Comparison of ENCODE assay signal across 8 cellular contexts in the genomic region with DNA sequence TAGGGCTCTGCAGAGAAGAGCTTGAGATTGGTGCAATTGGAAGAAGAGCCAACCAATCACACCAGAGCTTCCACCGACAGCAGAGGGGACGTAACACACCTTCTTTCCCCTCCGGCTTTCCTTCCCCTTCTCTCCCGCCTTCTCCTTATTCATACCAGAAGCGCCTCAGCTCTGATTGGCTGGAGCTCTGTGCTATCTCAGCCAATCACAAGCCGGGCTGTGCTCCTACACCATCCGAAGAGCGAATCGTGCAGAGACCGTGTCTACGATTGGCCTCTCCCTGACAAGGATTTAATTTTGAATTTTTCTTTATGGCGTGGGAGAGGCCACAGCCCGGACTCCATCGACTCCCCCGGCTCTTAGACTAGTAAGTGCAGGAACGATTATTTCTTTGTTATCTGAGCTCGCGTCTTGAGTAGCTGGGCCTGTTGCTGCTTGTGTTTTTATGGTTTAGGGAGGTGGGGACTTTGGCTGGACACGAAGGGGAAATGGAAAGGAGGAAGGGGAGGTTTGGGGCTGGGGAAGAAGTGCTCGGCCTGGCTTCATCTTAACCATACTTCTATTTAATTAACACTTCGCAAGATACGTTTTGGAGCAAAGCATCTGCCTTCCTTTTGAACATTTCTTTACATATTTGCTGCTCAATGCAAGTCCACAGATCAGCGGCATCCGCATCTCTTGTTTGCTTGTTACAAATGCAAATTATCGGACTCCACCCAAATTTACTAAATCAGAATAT. TPM values are rescaled to one million over a fixed set of nuclear protein-coding genes. Genes with fewer than 3 reads are reported as not detected.
DNase-seq lines count a peak whose midpoint lies in the region; FAIRE-seq and TF ChIP-seq lines count a peak whose summit lies in the region.

A gene (plus strand): TSS at position 308 of the 739 bp plus-strand sequence. CDS start 14,007 bp downstream, outside the sequence.

- H3K4me1 ChIP-seq in GM23248 (ENCODE audit: insufficient read depth) (peaks cover 31% of the 10 kb centered on the region), neuronal stem cell (ENCODE audit: control insufficient read depth in 2 of 2, insufficient read depth in 1 of 2, low read depth in 1 of 2, low read length in 2 of 2) (peaks cover 0 to 12% of the 10 kb centered on the region in 2 donors), testis (peaks cover 5% of the 10 kb centered on the region)

- H3K4me3 ChIP-seq in GM23248 = peak within 1 kb of the TSS; percentile 83
- H3K4me3 ChIP-seq in neuronal stem cell (ENCODE audit: low read length in 2 of 2) = peak within 1 kb of the TSS; percentile 91 to 93
- peak within 1 kb of the TSS; percentile 67 to 69 for H3K4me3 ChIP-seq in testis

- H3K79me1 ChIP-seq in neuronal stem cell (ENCODE audit: low read depth, low read length) = peaks cover 2% of the 10 kb centered on the region

- H3K9me2 ChIP-seq in GM23248 (ENCODE audit: insufficient read depth) = no peaks in the 10 kb centered on the region

- H4K20me1 ChIP-seq in GM23248 (ENCODE audit: insufficient read depth) = no peaks in the 10 kb centered on the region

- H2BK12ac ChIP-seq in neuronal stem cell (ENCODE audit: low read length) = no peak within 1 kb of the TSS

- WGBS in GM23248 (ENCODE audit: low coverage in 1 of 2, low lambda C conversion rate in 2 of 2, missing lambda C conversion rate in 2 of 2), 2 experiments = 0 to 1% methylated on average over 25 of the region's 25 CpGs
- no CpG with 5 or more reads among the region's 25 CpGs for WGBS in neuronal stem cell (ENCODE audit: extremely low coverage in 2 of 2, insufficient read length in 2 of 2, insufficient replicate concordance in 1 of 2), 2 donors
- WGBS in testis, 2 donors = 1 to 2% methylated on average over 25 of the region's 25 CpGs

- H2BK15ac ChIP-seq in neuronal stem cell (ENCODE audit: low read length) = peak within 1 kb of the TSS; percentile 28

- peaks cover 17% of the 10 kb centered on the region; the same call in 1 of the 2 replicates for H3F3A ChIP-seq in GM23248 (ENCODE audit: insufficient read depth)

- H4K91ac ChIP-seq in neuronal stem cell (ENCODE audit: low read depth, low read length, poor library complexity) = peak within 1 kb of the TSS; percentile 89

- H3K14ac ChIP-seq in neuronal stem cell (ENCODE audit: low read length) = no peak within 1 kb of the TSS

- TF ChIP-seq CTCF in testis (IDR thresholded peaks at IDR 0.05) = no peak

- peak within 1 kb of the TSS; percentile 67 for H2BK120ac ChIP-seq in neuronal stem cell (ENCODE audit: low read depth, low read length)

- TF ChIP-seq POLR2A in testis (IDR thresholded peaks at IDR 0.05) = no peak

- H3K9ac ChIP-seq in GM23248 = peak within 1 kb of the TSS; percentile 89
- peak within 1 kb of the TSS; percentile 90 for H3K9ac ChIP-seq in neuronal stem cell (ENCODE audit: low read depth, low read length, poor library complexity)

- peak within 1 kb of the TSS; percentile 90 for H2BK5ac ChIP-seq in neuronal stem cell (ENCODE audit: low read length)

- H3K79me2 ChIP-seq in GM23248 (ENCODE audit: insufficient read depth) = peaks cover 84% of the 10 kb centered on the region

- intact Hi-C loops in testis (cut with DNase I; ENCODE audit: low total_unique reads) = no loop called here

- peak; percentile 100 for DNase-seq in ELF-1 (ENCODE audit: low read depth, low spot score)
- DNase-seq in GM23248 = peak; percentile 100
- DNase-seq in Kasumi-1 (lab: John Stamatoyannopoulos, UW) = peak; percentile 100
- peak; percentile 100 for DNase-seq in SIG-M5 (lab: John Stamatoyannopoulos, UW)
- peak; percentile 86 for DNase-seq in activated gamma-delta T cell treated with anti-CD3 and anti-CD28 coated beads, Interleukin-2, amount 50 U/mL, for 16 hours (ENCODE audit: low read depth)
- peak; percentile 74 to 79 for DNase-seq in frontal cortex (ENCODE audit: low spot score in 2 of 2)
- no peak for DNase-seq in neuronal stem cell (ENCODE audit: low spot score)
- DNase-seq in testis = peak; percentile 100

- H3K36me3 ChIP-seq in GM23248 (ENCODE audit: low read depth) = no peaks in the 10 kb centered on the region
- H3K36me3 ChIP-seq in neuronal stem cell (replicated peaks in 1 of 2; ENCODE audit: control insufficient read depth in 2 of 2, insufficient read depth in 2 of 2, low read length in 2 of 2) = peaks cover 0 to 52% of the 10 kb centered on the region in 2 donors
- no peaks in the 10 kb centered on the region for H3K36me3 ChIP-seq in testis (ENCODE audit: low read depth, missing control alignments)

- peak within 1 kb of the TSS; percentile 96 for H3K18ac ChIP-seq in neuronal stem cell (ENCODE audit: low read length)

- H4K8ac ChIP-seq in neuronal stem cell (ENCODE audit: low read depth, low read length) = no peak within 1 kb of the TSS

- H3K27ac ChIP-seq in GM23248 (peak within 1 kb of the TSS; percentile 85), neuronal stem cell (replicated peaks; ENCODE audit: low read length) (peak within 1 kb of the TSS; percentile 97), testis (peak within 1 kb of the TSS; percentile 79 to 84)

- no peak for FAIRE-seq in frontal cortex (lab: Jason Lieb, UNC)

- no peaks in the 10 kb centered on the region for H3K9me3 ChIP-seq in GM23248 (ENCODE audit: low read depth)
- no peaks in the 10 kb centered on the region for H3K9me3 ChIP-seq in neuronal stem cell (replicated peaks in 1 of 2; ENCODE audit: control insufficient read depth in 2 of 2, insufficient read depth in 1 of 2, low read depth in 1 of 2, low read length in 2 of 2)
- no peaks in the 10 kb centered on the region for H3K9me3 ChIP-seq in testis

- H3K4me2 ChIP-seq in GM23248 (ENCODE audit: unreplicated experiment) (peak within 1 kb of the TSS; percentile 87), neuronal stem cell (ENCODE audit: insufficient read depth, low read length, poor library complexity, severe bottlenecking) (peak within 1 kb of the TSS; percentile 61)

- H3K23ac ChIP-seq in neuronal stem cell (ENCODE audit: low read depth, low read length, poor library complexity) = peak within 1 kb of the TSS; percentile 26

- H2AK5ac ChIP-seq in neuronal stem cell (ENCODE audit: low read depth, low read length) = peak within 1 kb of the TSS; percentile 72

- peak within 1 kb of the TSS; percentile 95 for H2AFZ ChIP-seq in GM23248
- peak within 1 kb of the TSS; percentile 70 for H2AFZ ChIP-seq in neuronal stem cell (ENCODE audit: low read length)

- peak within 1 kb of the TSS; percentile 26 for H3K4ac ChIP-seq in neuronal stem cell (ENCODE audit: low read length)

- H3K27me3 ChIP-seq in GM23248 (replicated peaks; ENCODE audit: insufficient read depth) = no peaks in the 10 kb centered on the region
- H3K27me3 ChIP-seq in neuronal stem cell (ENCODE audit: control insufficient read depth in 3 of 3, insufficient read depth in 3 of 3, low read depth in 1 of 3, low read length in 3 of 3) = no peaks in the 10 kb centered on the region
- no peaks in the 10 kb centered on the region for H3K27me3 ChIP-seq in testis

- in situ Hi-C loops in GM23248 (cut with MboI) = no loop called here

RNA-seq across cellular contexts. Expression of the gene that starts here (rescaled TPM):
- total RNA-seq in GM23248 (2014; rRNA removed; shearing (Covaris generic)) = 5.9 and 6.4 TPM in 2 replicates
- polyA plus RNA-seq in GM23248 (2016; fragmentation: Nextera tagmentation; extraction: Ambion mirVana) (15.0 and 15.4 TPM in 2 replicates), testis (ENCODE audit: insufficient read depth, low read depth, low replicate concordance) (3.9 TPM)
- total RNA-seq in frontal cortex (1.6 TPM), testis (1 to 10 TPM; 5.3 to 6.9 TPM)
- polyA plus RNA-seq in neuronal stem cell (2013, experiment 1 of 2) = 105 TPM
- polyA plus RNA-seq in neuronal stem cell (2013, experiment 2 of 2) = 106 TPM
